In the genomic region with DNA sequence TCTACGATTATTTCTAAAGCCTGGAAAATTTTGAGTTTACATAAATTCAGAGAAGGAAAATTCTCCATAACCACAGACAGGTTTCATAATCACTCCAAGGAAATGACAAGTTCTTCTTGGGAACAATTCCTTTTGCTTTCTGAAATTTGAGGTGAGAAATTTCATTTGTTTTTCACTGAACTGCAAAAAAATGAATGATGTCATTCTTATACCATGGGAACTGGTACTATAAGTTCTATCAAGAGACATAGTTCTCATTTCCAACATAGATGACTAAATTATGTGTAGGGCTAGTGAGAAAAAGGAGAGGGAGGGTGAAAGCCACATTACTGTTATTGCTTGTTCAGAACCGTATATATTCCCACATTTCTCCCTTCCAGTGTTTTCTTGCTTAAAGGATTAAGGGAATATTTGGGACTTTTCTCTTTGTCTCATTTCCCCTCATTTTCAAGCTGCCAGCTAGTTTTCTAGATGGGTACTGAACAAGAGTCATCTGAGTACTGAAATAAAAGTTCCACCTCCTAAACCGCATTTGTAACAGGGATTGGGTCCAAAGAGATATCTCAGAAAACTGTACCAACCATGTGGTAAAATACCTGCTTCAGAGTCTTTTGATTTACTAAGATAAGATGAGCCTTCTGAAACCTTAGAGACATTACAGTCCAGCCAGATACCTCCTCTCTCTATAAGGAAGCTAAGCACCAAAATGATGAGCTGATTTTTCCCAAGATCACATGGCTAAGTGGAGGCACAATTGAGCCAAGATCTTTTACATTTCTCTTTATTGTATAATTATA, we compare ENCODE assay signal across 2 cellular contexts.
TF ChIP-seq lines count a peak whose summit lies in the region.

No MANE protein-coding gene starts in this region.

TF ChIP-seq in SK-N-SH, 30 proteins besides CTCF, POLR2A, EP300 and RAD21 (continued from another document):
- no peak for TF ChIP-seq CHD2 (IDR thresholded peaks at IDR 0.05; ENCODE audit: low read length, partially characterized antibody)
- TF ChIP-seq MEF2A (IDR thresholded peaks at IDR 0.05; ENCODE audit: borderline replicate concordance, low read depth): no peak
- TF ChIP-seq ELF1 (IDR thresholded peaks at IDR 0.05): no peak
- TF ChIP-seq, protein P1, sequence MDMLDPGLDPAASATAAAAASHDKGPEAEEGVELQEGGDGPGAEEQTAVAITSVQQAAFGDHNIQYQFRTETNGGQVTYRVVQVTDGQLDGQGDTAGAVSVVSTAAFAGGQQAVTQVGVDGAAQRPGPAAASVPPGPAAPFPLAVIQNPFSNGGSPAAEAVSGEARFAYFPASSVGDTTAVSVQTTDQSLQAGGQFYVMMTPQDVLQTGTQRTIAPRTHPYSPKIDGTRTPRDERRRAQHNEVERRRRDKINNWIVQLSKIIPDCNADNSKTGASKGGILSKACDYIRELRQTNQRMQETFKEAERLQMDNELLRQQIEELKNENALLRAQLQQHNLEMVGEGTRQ (IDR thresholded peaks at IDR 0.05; ENCODE audit: borderline replicate concordance, low read depth, low read length): no peak

TF ChIP-seq in SK-N-SH treated with all-trans-retinoic acid at 6 μM for 48 hours, 23 proteins besides CTCF, POLR2A, EP300 and RAD21 (continued from another document):
- TF ChIP-seq, protein P2, sequence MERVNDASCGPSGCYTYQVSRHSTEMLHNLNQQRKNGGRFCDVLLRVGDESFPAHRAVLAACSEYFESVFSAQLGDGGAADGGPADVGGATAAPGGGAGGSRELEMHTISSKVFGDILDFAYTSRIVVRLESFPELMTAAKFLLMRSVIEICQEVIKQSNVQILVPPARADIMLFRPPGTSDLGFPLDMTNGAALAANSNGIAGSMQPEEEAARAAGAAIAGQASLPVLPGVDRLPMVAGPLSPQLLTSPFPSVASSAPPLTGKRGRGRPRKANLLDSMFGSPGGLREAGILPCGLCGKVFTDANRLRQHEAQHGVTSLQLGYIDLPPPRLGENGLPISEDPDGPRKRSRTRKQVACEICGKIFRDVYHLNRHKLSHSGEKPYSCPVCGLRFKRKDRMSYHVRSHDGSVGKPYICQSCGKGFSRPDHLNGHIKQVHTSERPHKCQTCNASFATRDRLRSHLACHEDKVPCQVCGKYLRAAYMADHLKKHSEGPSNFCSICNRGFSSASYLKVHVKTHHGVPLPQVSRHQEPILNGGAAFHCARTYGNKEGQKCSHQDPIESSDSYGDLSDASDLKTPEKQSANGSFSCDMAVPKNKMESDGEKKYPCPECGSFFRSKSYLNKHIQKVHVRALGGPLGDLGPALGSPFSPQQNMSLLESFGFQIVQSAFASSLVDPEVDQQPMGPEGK (CRISPR knock-in tag; IDR thresholded peaks at IDR 0.05; ENCODE audit: borderline replicate concordance): no peak
- TF ChIP-seq RARB (CRISPR knock-in tag; IDR thresholded peaks at IDR 0.05): no peak
